In the genomic region with DNA sequence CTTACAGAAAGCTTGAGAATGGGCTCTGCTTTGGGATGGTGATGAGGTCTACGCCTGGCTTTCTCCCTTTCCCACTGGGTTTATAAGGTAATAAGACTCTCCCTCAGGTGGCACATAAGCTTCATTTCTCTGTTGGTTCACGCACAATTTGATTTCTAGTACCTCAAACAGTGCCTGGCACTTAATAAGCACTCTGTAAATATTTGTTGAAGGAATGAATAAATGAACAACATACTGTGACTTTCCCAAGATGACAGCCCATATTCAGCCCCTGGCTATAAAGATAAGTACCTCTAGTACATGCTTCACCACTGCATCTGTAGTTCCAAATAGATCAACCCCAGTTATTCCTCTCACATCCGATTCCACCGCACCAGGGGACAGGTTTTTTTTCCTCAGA, we compare ENCODE assay signal across 1 cellular context.
TF ChIP-seq lines count a peak whose summit lies in the region.

No MANE protein-coding gene starts in this region.

TF ChIP-seq in HEK293, 187 proteins besides CTCF, POLR2A, EP300 and RAD21 (continued from another document):
- TF ChIP-seq PRDM6 (tag by site-specific recombination; IDR thresholded peaks at IDR 0.05): peak; percentile 20; the same call in 1 of the 2 replicates
- peak; percentile 42; the same call in 1 of the 2 replicates for TF ChIP-seq OSR2 (tag by site-specific recombination; IDR thresholded peaks at IDR 0.05)
- TF ChIP-seq ZIC2 (tag by site-specific recombination; IDR thresholded peaks at IDR 0.05): peak; percentile 29; the same call in 1 of the 2 replicates
- TF ChIP-seq ZNF791 (tag by site-specific recombination; IDR thresholded peaks at IDR 0.05): no peak
- no peak for TF ChIP-seq ZBTB17 (tag by site-specific recombination; IDR thresholded peaks at IDR 0.05)
